Comparison of ENCODE assay signal across 8 cellular contexts in genomic region chr11:75399344-75400109, GRCh38. TPM values are rescaled to one million over a fixed set of nuclear protein-coding genes. Genes with fewer than 3 reads are reported as not detected.
DNase-seq lines count a peak whose midpoint lies in the region; ATAC-seq and TF ChIP-seq lines count a peak whose summit lies in the region.

Gene RPS3 (plus strand): TSS chr11:75399518. CDS start chr11:75399548, 30 bp downstream.

- peaks cover 53% of the 10 kb centered on the region for H3K36me3 Mint-ChIP-seq in WTC11

- H3K4me3 Mint-ChIP-seq in WTC11 = peak within 1 kb of the TSS; percentile 100

- POLR2A ChIA-PET in WTC11 (lab: Charles Lee) = no interaction called here

- CTCF ChIA-PET in WTC11 (lab: Charles Lee) = interaction anchor here (1.6 to 2.2 kb wide), 2 partner anchors 10 to 119 kb away, joined by 4 to 6 read pairs; no protein-coding TSS in a partner anchor

- ATAC-seq in GM18870 (IDR thresholded peaks at IDR 0.05; ENCODE audit: unreplicated experiment) (peak; percentile 72), HG03135 (IDR thresholded peaks at IDR 0.05; ENCODE audit: unreplicated experiment) (peak; percentile 88), WTC11 (peak; percentile 84)

- no peaks in the 10 kb centered on the region for H3K9me3 Mint-ChIP-seq in WTC11

- H3K27me3 Mint-ChIP-seq in WTC11 (ENCODE audit: low read depth) = peaks cover 4% of the 10 kb centered on the region; the same call in 1 of the 2 replicates

- DNase-seq in AG08395 (ENCODE audit: low spot score) (peak; percentile 94), NCI-H2227 (lab: John Stamatoyannopoulos, UW; ENCODE audit: unreplicated experiment) (peak; percentile 93), WTC11 (ENCODE audit: low spot score) (peak; percentile 88), cardiac fibroblast (ENCODE audit: low read depth in 2 of 2) (peak; percentile 92 to 93), iris pigment epithelial cell (ENCODE audit: low read depth) (peak; percentile 92)
- DNase-seq in stimulated activated CD4-positive, alpha-beta T cell treated with anti-CD3 and anti-CD28 coated beads, Interleukin-12 subunit alpha, Interleukin-12 subunit beta, amount 100 ng/mL, for 4 hours = peak; percentile 85

- H3K4me3 ChIP-seq in cardiac fibroblast (replicated peaks in 1 of 2; ENCODE audit: low read depth in 2 of 2, low read length in 2 of 2) = peak within 1 kb of the TSS; percentile 78 to 95

- TF ChIP-seq CTCF in WTC11 (IDR thresholded peaks at IDR 0.05) (no peak), cardiac fibroblast (IDR thresholded peaks at IDR 0.05; ENCODE audit: low read depth, low read length) (no peak)

- peak within 1 kb of the TSS; percentile 99 for H3K27ac Mint-ChIP-seq in WTC11

- H3K4me1 Mint-ChIP-seq in WTC11 = peaks cover 39% of the 10 kb centered on the region

TF ChIP-seq in WTC11, 78 proteins besides CTCF, POLR2A, EP300 and RAD21 (continues in another document):
- TF ChIP-seq EMX1 (CRISPR knock-in tag; IDR thresholded peaks at IDR 0.05) (no peak), E2F5 (CRISPR knock-in tag; IDR thresholded peaks at IDR 0.05) (peak; percentile 77), FOXK1 (CRISPR knock-in tag; IDR thresholded peaks at IDR 0.05) (0 out of 2 replicates have a peak, but pooled peaks have one; percentile 47), ZNF281 (CRISPR knock-in tag; IDR thresholded peaks at IDR 0.05) (no peak), OVOL2 (CRISPR knock-in tag; IDR thresholded peaks at IDR 0.05; ENCODE audit: borderline replicate concordance) (no peak), PREB (CRISPR knock-in tag; IDR thresholded peaks at IDR 0.05; ENCODE audit: borderline replicate concordance) (no peak), ZNF263 (CRISPR knock-in tag; IDR thresholded peaks at IDR 0.05; ENCODE audit: low read depth) (no peak), KAT7 (CRISPR knock-in tag; IDR thresholded peaks at IDR 0.05; ENCODE audit: borderline replicate concordance) (0 out of 2 replicates have a peak, but pooled peaks have one; percentile 85), ZSCAN18 (CRISPR knock-in tag; IDR thresholded peaks at IDR 0.05) (no peak), NR3C1 (CRISPR knock-in tag; conservative IDR thresholded peaks at IDR 0.05; ENCODE audit: low read depth) (no peak), SP1 (CRISPR knock-in tag; conservative IDR thresholded peaks at IDR 0.05) (peak; percentile 78; the same call in 1 of the 2 replicates), CBFB (CRISPR knock-in tag; IDR thresholded peaks at IDR 0.05; ENCODE audit: low read depth) (no peak), TEAD1 (CRISPR knock-in tag; IDR thresholded peaks at IDR 0.05) (peak; percentile 97), JUN (CRISPR knock-in tag; IDR thresholded peaks at IDR 0.05) (peak; percentile 66; the same call in 1 of the 2 replicates), ESRRA (CRISPR knock-in tag; IDR thresholded peaks at IDR 0.05; ENCODE audit: borderline replicate concordance) (no peak), ZNF423 (CRISPR knock-in tag; IDR thresholded peaks at IDR 0.05) (no peak), SMAD4 (CRISPR knock-in tag; IDR thresholded peaks at IDR 0.05) (0 out of 2 replicates have a peak, but pooled peaks have one; percentile 15), ZNF317 (CRISPR knock-in tag; IDR thresholded peaks at IDR 0.05; ENCODE audit: borderline replicate concordance, low read depth) (no peak), HMGXB4 (CRISPR knock-in tag; IDR thresholded peaks at IDR 0.05) (peak; percentile 58; the same call in 1 of the 2 replicates), ZNF396 (CRISPR knock-in tag; IDR thresholded peaks at IDR 0.05; ENCODE audit: borderline replicate concordance) (no peak), MXD4 (CRISPR knock-in tag; IDR thresholded peaks at IDR 0.05; ENCODE audit: borderline replicate concordance) (no peak), NFATC4 (CRISPR knock-in tag; IDR thresholded peaks at IDR 0.05) (no peak; the same call in 1 of the 2 replicates), ZNF512 (CRISPR knock-in tag; IDR thresholded peaks at IDR 0.05; ENCODE audit: borderline replicate concordance) (0 out of 2 replicates have a peak, but pooled peaks have one; percentile 54), CREM (CRISPR knock-in tag; IDR thresholded peaks at IDR 0.05) (peak; percentile 90), SOX15 (CRISPR knock-in tag; IDR thresholded peaks at IDR 0.05) (no peak), MAX (CRISPR knock-in tag; IDR thresholded peaks at IDR 0.05) (peak; percentile 94)

RNA-seq across cellular contexts. Expression of gene RPS3, which starts in this region (rescaled TPM):
- 3,967 to 4,516 TPM (median 4,446 TPM) in 3 replicates for total RNA-seq in WTC11 (2021)

Comparison
In these comparisons a context has a peak if more than half of its experiments do, and no peak if none do; other contexts are left out.
1. Peak in every context shown above with its lines: DNase-seq, ATAC-seq and H3K4me3 ChIP-seq.